8 cellular contexts compared by ENCODE assay signal in genomic region chr13:80363890-80364503, GRCh38. TPM values are rescaled to one million over a fixed set of nuclear protein-coding genes. Genes with fewer than 3 reads are reported as not detected.
DNase-seq lines count a peak whose midpoint lies in the region; ATAC-seq and TF ChIP-seq lines count a peak whose summit lies in the region.

No MANE protein-coding gene starts in this region.

- H3K9me3 Mint-ChIP-seq in osteocyte (ENCODE audit: unreplicated experiment), result no peaks in the 10 kb centered on the region

- H3K27me3 Mint-ChIP-seq in osteocyte (ENCODE audit: unreplicated experiment), result no peaks in the 10 kb centered on the region

- peaks cover 38% of the 10 kb centered on the region for H3K4me1 Mint-ChIP-seq in osteocyte (ENCODE audit: unreplicated experiment)

- DNase-seq in NCI-H1105 treated with DMSO at 0.1 percent for 48 hours (lab: John Stamatoyannopoulos, UW) (peak; percentile 3), NCI-H1105 (lab: John Stamatoyannopoulos, UW) (no peak), NCI-H748 treated with DMSO at 0.1 percent for 48 hours (lab: John Stamatoyannopoulos, UW) (peak; percentile 14), dedifferentiated amniotic fluid mesenchymal stem cell (ENCODE audit: extremely low spot score) (peak; percentile 55), osteocyte (ENCODE audit: extremely low spot score, unreplicated experiment) (no peak)
- DNase-seq in stimulated activated CD4-positive, alpha-beta T cell treated with anti-CD3 and anti-CD28 coated beads, Interleukin-15, amount 100 ng/mL, for 24 hours, result no peak

- H3K27ac Mint-ChIP-seq in osteocyte (ENCODE audit: unreplicated experiment), result no peak overlapping the region

- no peak overlapping the region for H3K4me3 Mint-ChIP-seq in osteocyte (ENCODE audit: unreplicated experiment)

- ATAC-seq in GM21576 (IDR thresholded peaks at IDR 0.05; ENCODE audit: unreplicated experiment) (no peak), GM18873 (IDR thresholded peaks at IDR 0.05; ENCODE audit: low FRiP score, unreplicated experiment) (no peak)

- peak; percentile 87 for TF ChIP-seq CTCF in osteocyte (IDR thresholded peaks at IDR 0.05)

- no peaks in the 10 kb centered on the region for H3K36me3 Mint-ChIP-seq in osteocyte (ENCODE audit: unreplicated experiment)

RNA-seq across cellular contexts. Expression of gene SPRY2, which starts 23.1 kb away (rescaled TPM):
- total RNA-seq in osteocyte, result 46.1 and 52.0 TPM in 2 replicates

Comparison
In these comparisons a context has a peak if more than half of its experiments do, and no peak if none do; other contexts are left out.
1. DNase-seq: peak in NCI-H1105 treated with DMSO at 0.1 percent for 48 hours (single experiment), NCI-H748 treated with DMSO at 0.1 percent for 48 hours (single experiment) and dedifferentiated amniotic fluid mesenchymal stem cell (single experiment); none in NCI-H1105 (single experiment), osteocyte (single experiment) and stimulated activated CD4-positive, alpha-beta T cell treated with anti-CD3 and anti-CD28 coated beads, Interleukin-15, amount 100 ng/mL, for 24 hours (single experiment).